ENCODE assay signal across 11 cellular contexts in the genomic region with DNA sequence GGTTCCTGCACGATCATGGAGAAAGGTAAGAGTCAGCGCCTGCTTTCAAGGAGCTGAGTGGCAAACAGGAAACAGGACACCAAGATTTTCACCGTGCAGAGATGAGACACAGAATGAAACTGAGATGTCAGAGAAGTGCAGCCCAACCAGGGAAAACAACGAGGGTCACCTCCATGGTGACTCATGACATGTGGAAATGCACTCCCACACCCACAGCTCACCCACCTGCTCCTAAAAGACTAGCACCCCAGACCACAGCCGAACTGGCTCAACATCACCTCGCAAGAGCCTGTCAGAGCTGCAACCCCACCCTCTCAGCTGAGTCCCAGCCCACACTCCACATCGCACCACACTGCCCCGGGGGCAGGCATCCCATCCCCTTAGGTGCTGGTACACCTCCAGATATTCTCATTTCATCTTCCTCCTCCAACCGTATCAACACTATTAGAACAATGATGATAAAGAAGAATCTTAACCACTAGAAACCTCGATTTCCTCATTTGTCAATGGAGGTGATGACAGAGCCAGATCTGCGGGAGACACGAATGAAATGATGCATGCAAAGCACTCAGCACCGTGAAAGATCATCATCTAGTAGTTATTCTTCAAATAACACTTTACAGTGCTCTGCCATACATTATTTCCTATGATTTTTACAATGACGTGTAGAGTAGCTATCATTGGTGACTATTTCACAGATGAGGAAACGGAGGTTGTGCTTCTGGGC.
DNase-seq lines count a peak whose midpoint lies in the region; ATAC-seq and TF ChIP-seq lines count a peak whose summit lies in the region.
"Had no signal": no experiment of that assay in that cellular context is flagged by ENCODE, and none has a peak within 500 bp of the region (broad histone marks: within the 10 kb centered on the region; RNA-seq: fewer than 3 reads in every experiment).

No MANE protein-coding gene starts in this region.

- DNase-seq in activated CD4-positive, alpha-beta memory T cell treated with anti-CD3 and anti-CD28 coated beads for 36 hours: peak; percentile 70
- DNase-seq in activated CD4-positive, alpha-beta memory T cell treated with anti-CD3 and anti-CD28 coated beads, Interleukin-2, amount 10 ng/mL, durations not matched to agents 7 days and 5 days: no peak
- DNase-seq in T-helper 2 cell treated with Interferon-gamma antibody and Interleukin-4, amounts not matched to agents 5 μg/mL and 100 μg/mL, for 36 hours (ENCODE audit: low spot score): peak; percentile 63
- DNase-seq in effector memory CD8-positive, alpha-beta T cell: peak in 2 of 3 experiments; percentile 21
- DNase-seq in SJCRH30 (no peak), HK-2 (ENCODE audit: unreplicated experiment) (no peak), right atrium auricular region (ENCODE audit: low spot score) (no peak)
- DNase-seq: DMS79 treated with DMSO at 0.1 percent for 48 hours; effector CD8-positive, alpha-beta T cell; NCI-H2029 treated with DMSO at 0.1 percent for 48 hours had no signal

- H3K36me3 Mint-ChIP-seq in activated CD4-positive, alpha-beta memory T cell treated with anti-CD3 and anti-CD28 coated beads for 36 hours: no peaks in the 10 kb centered on the region
- no peaks in the 10 kb centered on the region for H3K36me3 Mint-ChIP-seq in activated CD4-positive, alpha-beta memory T cell treated with anti-CD3 and anti-CD28 coated beads, Interleukin-2, amount 10 ng/mL, durations not matched to agents 7 days and 5 days (ENCODE audit: low read depth)
- H3K36me3 Mint-ChIP-seq in T-helper 2 cell treated with Interferon-gamma antibody and Interleukin-4, amounts not matched to agents 5 μg/mL and 100 μg/mL, for 36 hours (ENCODE audit: low read depth): no peaks in the 10 kb centered on the region
- no peaks in the 10 kb centered on the region for H3K36me3 Mint-ChIP-seq in effector memory CD8-positive, alpha-beta T cell (ENCODE audit: insufficient read depth)
- H3K36me3 Mint-ChIP-seq in stimulated activated memory B cell treated with anti-CD40 and anti-IgM and Interleukin-4, amounts not matched to agents 10 μg/mL and 1 μg/mL and 100 μg/mL, for 72 hours: no peaks in the 10 kb centered on the region

- H3K27ac Mint-ChIP-seq in activated CD4-positive, alpha-beta memory T cell treated with anti-CD3 and anti-CD28 coated beads for 36 hours: peak overlapping the region; percentile 11
- H3K27ac Mint-ChIP-seq in activated CD4-positive, alpha-beta memory T cell treated with anti-CD3 and anti-CD28 coated beads, Interleukin-2, amount 10 ng/mL, durations not matched to agents 7 days and 5 days: no peak overlapping the region
- H3K27ac Mint-ChIP-seq in T-helper 2 cell treated with Interferon-gamma antibody and Interleukin-4, amounts not matched to agents 5 μg/mL and 100 μg/mL, for 36 hours: peak overlapping the region; percentile 34
- peak overlapping the region; percentile 7 to 69 for H3K27ac Mint-ChIP-seq in effector memory CD8-positive, alpha-beta T cell
- no peak overlapping the region for H3K27ac Mint-ChIP-seq in stimulated activated memory B cell treated with anti-CD40 and anti-IgM and Interleukin-4, amounts not matched to agents 10 μg/mL and 1 μg/mL and 100 μg/mL, for 72 hours

- TF ChIP-seq CTCF in right atrium auricular region (IDR thresholded peaks at IDR 0.05): no peak

- CTCF ChIA-PET in activated CD4-positive, alpha-beta memory T cell treated with anti-CD3 and anti-CD28 coated beads for 36 hours (lab: Charles Lee): interaction anchor here (1.0 kb wide), 1 partner anchor 9 kb away, joined by 4 read pairs; no protein-coding TSS in a partner anchor
- CTCF ChIA-PET in activated CD4-positive, alpha-beta memory T cell treated with anti-CD3 and anti-CD28 coated beads, Interleukin-2, amount 10 ng/mL, durations not matched to agents 7 days and 5 days (lab: Charles Lee): no interaction called here

- intact Hi-C loops in activated CD4-positive, alpha-beta memory T cell treated with anti-CD3 and anti-CD28 coated beads for 36 hours (cut with micrococcal nuclease): no loop called here

- no peak overlapping the region for H3K4me3 ChIP-seq in SJCRH30
- no peak overlapping the region for H3K4me3 ChIP-seq in right atrium auricular region

- POLR2A ChIA-PET in activated CD4-positive, alpha-beta memory T cell treated with anti-CD3 and anti-CD28 coated beads for 36 hours (lab: Charles Lee): no interaction called here
- POLR2A ChIA-PET in activated CD4-positive, alpha-beta memory T cell treated with anti-CD3 and anti-CD28 coated beads, Interleukin-2, amount 10 ng/mL, durations not matched to agents 7 days and 5 days (lab: Charles Lee): no interaction called here

- H3K27me3 Mint-ChIP-seq in activated CD4-positive, alpha-beta memory T cell treated with anti-CD3 and anti-CD28 coated beads for 36 hours: peaks cover 18% of the 10 kb centered on the region
- peaks cover 36% of the 10 kb centered on the region for H3K27me3 Mint-ChIP-seq in activated CD4-positive, alpha-beta memory T cell treated with anti-CD3 and anti-CD28 coated beads, Interleukin-2, amount 10 ng/mL, durations not matched to agents 7 days and 5 days
- H3K27me3 Mint-ChIP-seq in T-helper 2 cell treated with Interferon-gamma antibody and Interleukin-4, amounts not matched to agents 5 μg/mL and 100 μg/mL, for 36 hours (ENCODE audit: low read depth): peaks cover 40% of the 10 kb centered on the region
- H3K27me3 Mint-ChIP-seq in effector memory CD8-positive, alpha-beta T cell: peaks cover 0 to 29% of the 10 kb centered on the region in 2 donors
- peaks cover 59% of the 10 kb centered on the region for H3K27me3 Mint-ChIP-seq in stimulated activated memory B cell treated with anti-CD40 and anti-IgM and Interleukin-4, amounts not matched to agents 10 μg/mL and 1 μg/mL and 100 μg/mL, for 72 hours

- H3K27me3 ChIP-seq in SJCRH30: peaks cover 4% of the 10 kb centered on the region; the same call in 1 of the 2 replicates
- no peaks in the 10 kb centered on the region for H3K27me3 ChIP-seq in right atrium auricular region

- H3K36me3 ChIP-seq in SJCRH30 (no peaks in the 10 kb centered on the region), right atrium auricular region (no peaks in the 10 kb centered on the region)

- H3K4me1 ChIP-seq in SJCRH30: no peaks in the 10 kb centered on the region
- no peaks in the 10 kb centered on the region for H3K4me1 ChIP-seq in right atrium auricular region

- H3K4me3 Mint-ChIP-seq in activated CD4-positive, alpha-beta memory T cell treated with anti-CD3 and anti-CD28 coated beads for 36 hours: no peak overlapping the region
- no peak overlapping the region for H3K4me3 Mint-ChIP-seq in activated CD4-positive, alpha-beta memory T cell treated with anti-CD3 and anti-CD28 coated beads, Interleukin-2, amount 10 ng/mL, durations not matched to agents 7 days and 5 days
- H3K4me3 Mint-ChIP-seq in T-helper 2 cell treated with Interferon-gamma antibody and Interleukin-4, amounts not matched to agents 5 μg/mL and 100 μg/mL, for 36 hours: peak overlapping the region; percentile 64
- H3K4me3 Mint-ChIP-seq in effector memory CD8-positive, alpha-beta T cell: peak overlapping the region; percentile 73 to 77
- H3K4me3 Mint-ChIP-seq in stimulated activated memory B cell treated with anti-CD40 and anti-IgM and Interleukin-4, amounts not matched to agents 10 μg/mL and 1 μg/mL and 100 μg/mL, for 72 hours: no peak overlapping the region

- no peaks in the 10 kb centered on the region for H3K9me3 ChIP-seq in SJCRH30 (replicated peaks)
- peaks cover 0 to 11% of the 10 kb centered on the region in 2 donors for H3K9me3 ChIP-seq in right atrium auricular region

- no peak overlapping the region for H3K27ac ChIP-seq in SJCRH30
- no peak overlapping the region for H3K27ac ChIP-seq in right atrium auricular region

- H3K9me3 Mint-ChIP-seq in activated CD4-positive, alpha-beta memory T cell treated with anti-CD3 and anti-CD28 coated beads for 36 hours: no peaks in the 10 kb centered on the region
- no peaks in the 10 kb centered on the region for H3K9me3 Mint-ChIP-seq in activated CD4-positive, alpha-beta memory T cell treated with anti-CD3 and anti-CD28 coated beads, Interleukin-2, amount 10 ng/mL, durations not matched to agents 7 days and 5 days
- no peaks in the 10 kb centered on the region for H3K9me3 Mint-ChIP-seq in T-helper 2 cell treated with Interferon-gamma antibody and Interleukin-4, amounts not matched to agents 5 μg/mL and 100 μg/mL, for 36 hours
- peaks cover 2 to 5% of the 10 kb centered on the region in 2 donors for H3K9me3 Mint-ChIP-seq in effector memory CD8-positive, alpha-beta T cell
- peaks cover 8% of the 10 kb centered on the region for H3K9me3 Mint-ChIP-seq in stimulated activated memory B cell treated with anti-CD40 and anti-IgM and Interleukin-4, amounts not matched to agents 10 μg/mL and 1 μg/mL and 100 μg/mL, for 72 hours

- peak; percentile 89 for ATAC-seq in effector memory CD8-positive, alpha-beta T cell (replicated peaks)
- ATAC-seq in stimulated activated memory B cell treated with anti-CD40 and anti-IgM and Interleukin-4, amounts not matched to agents 10 μg/mL and 1 μg/mL and 100 μg/mL, for 72 hours: peak; percentile 25

- H3K4me1 Mint-ChIP-seq in activated CD4-positive, alpha-beta memory T cell treated with anti-CD3 and anti-CD28 coated beads for 36 hours (ENCODE audit: low read depth): peaks cover 12% of the 10 kb centered on the region
- H3K4me1 Mint-ChIP-seq in activated CD4-positive, alpha-beta memory T cell treated with anti-CD3 and anti-CD28 coated beads, Interleukin-2, amount 10 ng/mL, durations not matched to agents 7 days and 5 days: peaks cover 12% of the 10 kb centered on the region
- peaks cover 17% of the 10 kb centered on the region for H3K4me1 Mint-ChIP-seq in T-helper 2 cell treated with Interferon-gamma antibody and Interleukin-4, amounts not matched to agents 5 μg/mL and 100 μg/mL, for 36 hours (ENCODE audit: low read depth)
- H3K4me1 Mint-ChIP-seq in effector memory CD8-positive, alpha-beta T cell (ENCODE audit: low read depth in 2 of 2): peaks cover 13 to 14% of the 10 kb centered on the region in 2 donors
- no peaks in the 10 kb centered on the region for H3K4me1 Mint-ChIP-seq in stimulated activated memory B cell treated with anti-CD40 and anti-IgM and Interleukin-4, amounts not matched to agents 10 μg/mL and 1 μg/mL and 100 μg/mL, for 72 hours

Comparison
In these comparisons a context has a peak if more than half of its experiments do, and no peak if none do; other contexts are left out.
1. DNase-seq: peak in activated CD4-positive, alpha-beta memory T cell treated with anti-CD3 and anti-CD28 coated beads for 36 hours (single experiment), T-helper 2 cell treated with Interferon-gamma antibody and Interleukin-4, amounts not matched to agents 5 μg/mL and 100 μg/mL, for 36 hours (single experiment) and effector memory CD8-positive, alpha-beta T cell (2 of 3); none in activated CD4-positive, alpha-beta memory T cell treated with anti-CD3 and anti-CD28 coated beads, Interleukin-2, amount 10 ng/mL, durations not matched to agents 7 days and 5 days (single experiment), SJCRH30 (0 of 2), HK-2 (single experiment) and right atrium auricular region (single experiment).
2. H3K27ac Mint-ChIP-seq: peak in activated CD4-positive, alpha-beta memory T cell treated with anti-CD3 and anti-CD28 coated beads for 36 hours (single experiment), T-helper 2 cell treated with Interferon-gamma antibody and Interleukin-4, amounts not matched to agents 5 μg/mL and 100 μg/mL, for 36 hours (single experiment) and effector memory CD8-positive, alpha-beta T cell (2 of 2); none in activated CD4-positive, alpha-beta memory T cell treated with anti-CD3 and anti-CD28 coated beads, Interleukin-2, amount 10 ng/mL, durations not matched to agents 7 days and 5 days (single experiment) and stimulated activated memory B cell treated with anti-CD40 and anti-IgM and Interleukin-4, amounts not matched to agents 10 μg/mL and 1 μg/mL and 100 μg/mL, for 72 hours (single experiment).
3. H3K4me3 Mint-ChIP-seq: peak in T-helper 2 cell treated with Interferon-gamma antibody and Interleukin-4, amounts not matched to agents 5 μg/mL and 100 μg/mL, for 36 hours (single experiment) and effector memory CD8-positive, alpha-beta T cell (2 of 2); none in activated CD4-positive, alpha-beta memory T cell treated with anti-CD3 and anti-CD28 coated beads for 36 hours (single experiment), activated CD4-positive, alpha-beta memory T cell treated with anti-CD3 and anti-CD28 coated beads, Interleukin-2, amount 10 ng/mL, durations not matched to agents 7 days and 5 days (single experiment) and stimulated activated memory B cell treated with anti-CD40 and anti-IgM and Interleukin-4, amounts not matched to agents 10 μg/mL and 1 μg/mL and 100 μg/mL, for 72 hours (single experiment).